ENCODE assay signal across 14 cellular contexts in genomic region chr17:82655038-82655479, GRCh38. TPM values are rescaled to one million over a fixed set of nuclear protein-coding genes. Genes with fewer than 3 reads are reported as not detected.
A peak's percentile ranks its signal among the peaks of the same experiment; 100 is the strongest.
DNase-seq lines count a peak whose midpoint lies in the region; ATAC-seq, FAIRE-seq and TF ChIP-seq lines count a peak whose summit lies in the region.
"Had no signal": no experiment of that assay in that cellular context is flagged by ENCODE, and none has a peak within 500 bp of the region (broad histone marks: within the 10 kb centered on the region; RNA-seq: fewer than 3 reads in every experiment).

No MANE protein-coding gene starts in this region.

- H3K4me1 ChIP-seq in Panc1 (ENCODE audit: control insufficient read depth, insufficient read depth, low read length) (peaks cover 7% of the 10 kb centered on the region), esophagus squamous epithelium (peaks cover 0 to 15% (median 0%) of the 10 kb centered on the region in 3 donors), small intestine (ENCODE audit: control insufficient read depth in 2 of 2, insufficient read depth in 1 of 2, low read depth in 1 of 2, low read length in 1 of 2) (no peaks in the 10 kb centered on the region)
- H3K4me1 ChIP-seq: Caco-2 had no signal

- no peak for ATAC-seq in Panc1
- ATAC-seq: activated T-cell treated with anti-CD3 and anti-CD28 coated beads, Interleukin-2, amount 50 U/mL, for 72 hours; WTC11 had no signal

- WGBS in esophagus squamous epithelium, 2 donors: 56 to 63% methylated on average over 12 to 14 of the region's 15 CpGs
- 29 to 44% (median 33%) methylated on average over 15 of the region's 15 CpGs for WGBS in small intestine, 3 donors

- intact Hi-C loops in Panc1 (cut with micrococcal nuclease; ENCODE audit: unreplicated experiment) (no loop called here), esophagus squamous epithelium (cut with DNase I) (no loop called here)

- no peak for TF ChIP-seq CTCF in HL-60 (IDR thresholded peaks at IDR 0.05; ENCODE audit: insufficient read depth, low read length)
- TF ChIP-seq CTCF in Panc1 (IDR thresholded peaks at IDR 0.05): no peak
- no peak for TF ChIP-seq CTCF in esophagus squamous epithelium (IDR thresholded peaks at IDR 0.05)

- H3K4me3 ChIP-seq in HL-60 (replicated peaks; ENCODE audit: insufficient read depth, low read length) (no peak overlapping the region), Panc1 (ENCODE audit: low read depth in 2 of 2, low read length in 2 of 2) (no peak overlapping the region), esophagus squamous epithelium (no peak overlapping the region), small intestine (ENCODE audit: low read depth in 1 of 2, low read length in 2 of 2) (peak overlapping the region in 1 of 2 donors; percentile 8)

- H3K27ac ChIP-seq in HL-60 (replicated peaks): peak overlapping the region; percentile 74
- H3K27ac ChIP-seq in Panc1 (ENCODE audit: low read length): peak overlapping the region; percentile 35; the same call in 1 of the 2 replicates
- peak overlapping the region in 3 of 4 donors; percentile 33 to 70 (median 48) for H3K27ac ChIP-seq in esophagus squamous epithelium
- peak overlapping the region; percentile 38 to 88 for H3K27ac ChIP-seq in small intestine (ENCODE audit: low read depth in 1 of 2, low read length in 1 of 2)

- H3K36me3 ChIP-seq in Panc1 (ENCODE audit: control insufficient read depth, insufficient read depth, low read length) (no peaks in the 10 kb centered on the region), esophagus squamous epithelium (peaks cover 0 to 51% (median 0%) of the 10 kb centered on the region in 3 donors), small intestine (ENCODE audit: control insufficient read depth in 2 of 2, insufficient read depth in 2 of 2, low read length in 2 of 2) (no peaks in the 10 kb centered on the region)

- no TSS peak for BruUV-seq in Panc1 (replicated peaks; lab: Mats Ljungman, UMichigan)

- in situ Hi-C loops in Panc1 (cut with HindIII; ENCODE audit: low pct_unique_long_range_greater_than_20kb, low sequenced_read_pairs): no loop called here

- H3K9me3 ChIP-seq in Panc1 (ENCODE audit: control insufficient read depth, insufficient read depth, low read depth, low read length): no peaks in the 10 kb centered on the region
- H3K9me3 ChIP-seq in esophagus squamous epithelium: no peaks in the 10 kb centered on the region
- H3K9me3 ChIP-seq in small intestine (ENCODE audit: control insufficient read depth, low read depth): no peaks in the 10 kb centered on the region
- H3K9me3 ChIP-seq: Caco-2 had no signal

- peak; percentile 57 to 76 for DNase-seq in HL-60 (ENCODE audit: low read depth in 1 of 2, low spot score in 1 of 2)
- DNase-seq in Panc1 (ENCODE audit: low read depth, low spot score): no peak
- DNase-seq in esophagus squamous epithelium (lab: John Stamatoyannopoulos, UW): no peak
- peak; percentile 75 for DNase-seq in small intestine
- no peak for DNase-seq in stimulated activated CD4-positive, alpha-beta T cell treated with anti-CD3 and anti-CD28 coated beads, Interleukin-2, amount 100 ng/mL, for 48 hours
- no peak for DNase-seq in H54 (ENCODE audit: insufficient read length, low spot score)
- no peak for DNase-seq in occipital lobe (lab: John Stamatoyannopoulos, UW)
- DNase-seq: activated T-cell treated with anti-CD3 and anti-CD28 coated beads, Interleukin-2, amount 50 U/mL, for 72 hours; Caco-2; H9; IMR-90; stimulated activated naive CD4-positive, alpha-beta T cell had no signal

- POLR2A ChIA-PET in Panc1 (lab: Charles Lee): no interaction called here

- TF ChIP-seq POLR2A in esophagus squamous epithelium (IDR thresholded peaks at IDR 0.05): no peak
- TF ChIP-seq POLR2A in H54 (IDR thresholded peaks at IDR 0.05; ENCODE audit: low read depth, low read length): no peak

- CTCF ChIA-PET in Panc1 (lab: Charles Lee): interaction anchor here (0.6 kb wide), 1 partner anchor 53 kb away, joined by 4 read pairs; no protein-coding TSS in a partner anchor

- no peak for FAIRE-seq in small intestine (lab: Jason Lieb, UNC)
- no peak for FAIRE-seq in H54 (lab: Jason Lieb, UNC)
- FAIRE-seq: GM19239 had no signal

- no peaks in the 10 kb centered on the region for H3K27me3 ChIP-seq in HL-60 (ENCODE audit: insufficient read depth, poor library complexity, severe bottlenecking)
- H3K27me3 ChIP-seq in Panc1 (ENCODE audit: control insufficient read depth, insufficient read depth, low read length): no peaks in the 10 kb centered on the region
- H3K27me3 ChIP-seq in esophagus squamous epithelium: no peaks in the 10 kb centered on the region
- H3K27me3 ChIP-seq in small intestine (ENCODE audit: control insufficient read depth in 2 of 2, insufficient read depth in 2 of 2, low read length in 2 of 2): no peaks in the 10 kb centered on the region

RNA-seq across cellular contexts. Expression of gene WDR45B, which starts 6.8 kb away (rescaled TPM):
- total RNA-seq in Panc1 (2021; ENCODE audit: unreplicated experiment) (132 TPM), esophagus squamous epithelium (100 to 1,000 TPM in 1 of 4 donors, 10 to 100 TPM in 3; 85.1 to 104 (median 89.3) TPM), occipital lobe (52.4 TPM)
- polyA plus RNA-seq in Panc1 (2012; ENCODE audit: insufficient read length): 134 TPM
- 10 to 100 TPM; 64.4 to 69.7 (median 68.2) TPM for polyA plus RNA-seq in small intestine

RNA-seq across cellular contexts. Expression of gene RAB40B, which starts 43.4 kb away (rescaled TPM):
- total RNA-seq in Panc1 (2021; ENCODE audit: unreplicated experiment) (7.1 TPM), esophagus squamous epithelium (10 to 100 TPM in 2 of 4 donors, 1 to 10 TPM in 2; 3.4 to 20.8 (median 9.8) TPM), occipital lobe (17.0 TPM)
- 14.9 TPM for polyA plus RNA-seq in Panc1 (2012; ENCODE audit: insufficient read length)
- 10 to 100 TPM in 1 of 3 donors, 1 to 10 TPM in 2; 8.1 to 18.6 (median 9.3) TPM for polyA plus RNA-seq in small intestine

Comparison
In these comparisons a context has a peak if more than half of its experiments do, and no peak if none do; other contexts are left out.
1. DNase-seq: peak in HL-60 (2 of 2) and small intestine (single experiment); none in Panc1 (single experiment), esophagus squamous epithelium (single experiment), stimulated activated CD4-positive, alpha-beta T cell treated with anti-CD3 and anti-CD28 coated beads, Interleukin-2, amount 100 ng/mL, for 48 hours (0 of 2), H54 (single experiment) and occipital lobe (single experiment).
2. Peak in every context shown above with its lines, with median percentiles within 50 percentile points of each other: H3K27ac ChIP-seq.